8 cellular contexts compared by ENCODE assay signal in genomic region chr12:121009744-121010143, GRCh38. TPM values are rescaled to one million over a fixed set of nuclear protein-coding genes. Genes with fewer than 3 reads are reported as not detected.
A peak's percentile ranks its signal among the peaks of the same experiment; 100 is the strongest.
DNase-seq lines count a peak whose midpoint lies in the region; ATAC-seq and TF ChIP-seq lines count a peak whose summit lies in the region.

No MANE protein-coding gene starts in this region.

- H3K27ac Mint-ChIP-seq in T-cell = no peak overlapping the region

- no peak overlapping the region for H3K4me2 ChIP-seq in OCI-LY3 (ENCODE audit: low read length)

- ATAC-seq in GM21381 (IDR thresholded peaks at IDR 0.05; ENCODE audit: unreplicated experiment) (no peak), HG02981 (IDR thresholded peaks at IDR 0.05; ENCODE audit: unreplicated experiment) (no peak), T-cell (replicated peaks in 1 of 4) (no peak)

- H3K4me1 Mint-ChIP-seq in T-cell = peaks cover 2 to 13% (median 6%) of the 10 kb centered on the region in 3 donors

- POLR2A ChIA-PET in T-cell (lab: Charles Lee) = no interaction called here

- DNase-seq in H7 = peak; percentile 67
- peak; percentile 57 for DNase-seq in fibroblast of peridontal ligament (ENCODE audit: extremely low read depth)
- peak; percentile 68 for DNase-seq in renal cortical epithelial cell (ENCODE audit: low read depth)
- no peak for DNase-seq in SHP77 (lab: John Stamatoyannopoulos, UW)
- DNase-seq in T-cell = no peak

- no peak overlapping the region for H3K4me3 ChIP-seq in H7 (ENCODE audit: insufficient read depth, low read depth, low read length)
- H3K4me3 ChIP-seq in OCI-LY3 (ENCODE audit: low read length) = no peak overlapping the region

- peaks cover 2% of the 10 kb centered on the region for H3K79me2 ChIP-seq in OCI-LY3 (ENCODE audit: low read length)

- no peaks in the 10 kb centered on the region for H4K20me1 ChIP-seq in OCI-LY3 (ENCODE audit: insufficient read depth, low read length)

- peaks cover 53% of the 10 kb centered on the region for H3K36me3 Mint-ChIP-seq in T-cell

- no peaks in the 10 kb centered on the region for H3K9me3 Mint-ChIP-seq in T-cell

- H3K9me3 ChIP-seq in OCI-LY3 (ENCODE audit: insufficient read depth, low read length) = no peaks in the 10 kb centered on the region

- H2AFZ ChIP-seq in OCI-LY3 (ENCODE audit: low read depth, low read length) = no peak overlapping the region

- H3K27me3 ChIP-seq in H7 (ENCODE audit: control insufficient read depth, insufficient read depth, low read length) (no peaks in the 10 kb centered on the region), OCI-LY3 (ENCODE audit: low read depth, low read length) (no peaks in the 10 kb centered on the region)

- CTCF ChIA-PET in T-cell (lab: Charles Lee) = interaction anchor here in 1 of 2 donors (0.6 kb wide), 1 partner anchor 16 kb away, joined by 3 read pairs; no protein-coding TSS in a partner anchor

- H3K27ac ChIP-seq in OCI-LY3 (ENCODE audit: low read length) = no peak overlapping the region

- H3K36me3 ChIP-seq in H7 (replicated peaks; ENCODE audit: control insufficient read depth, insufficient read depth, low read length) (peaks cover 18% of the 10 kb centered on the region), OCI-LY3 (replicated peaks; ENCODE audit: low read depth, low read length) (peaks cover 30% of the 10 kb centered on the region)

- no peaks in the 10 kb centered on the region for H3K4me1 ChIP-seq in OCI-LY3 (ENCODE audit: low read length)

- no peaks in the 10 kb centered on the region for H3K27me3 Mint-ChIP-seq in T-cell

- TF ChIP-seq CTCF in OCI-LY3 (IDR thresholded peaks at IDR 0.05; ENCODE audit: low read depth, low read length) = peak; percentile 27; the same call in 1 of the 2 replicates

- no peak overlapping the region for H3K4me3 Mint-ChIP-seq in T-cell

- H3K9ac ChIP-seq in OCI-LY3 (ENCODE audit: low read length) = no peak overlapping the region

RNA-seq across cellular contexts. Expression of gene C12orf43, which starts 6.5 kb away (rescaled TPM):
- 11.8 and 15.0 TPM in 2 replicates for total RNA-seq in H7 (2014; rRNA removed; shearing (Covaris generic))
- total RNA-seq in renal cortical epithelial cell (11.5 and 20.1 TPM in 2 replicates), T-cell (10 to 100 TPM; 15.5 to 19.4 (median 18.2) TPM)

RNA-seq across cellular contexts. Expression of gene OASL, which starts 29.3 kb away (rescaled TPM):
- total RNA-seq in H7 (2014; rRNA removed; shearing (Covaris generic)) = not detected in 2 replicates
- 0.94 and 4.0 TPM in 2 replicates for total RNA-seq in renal cortical epithelial cell
- total RNA-seq in T-cell = 10 to 100 TPM in 2 of 5 donors, 1 to 10 TPM in 3; 6.0 to 17.6 (median 8.9) TPM

RNA-seq across cellular contexts. Expression of gene HNF1A, which starts 31.4 kb away (rescaled TPM):
- not detected in 2 replicates for total RNA-seq in H7 (2014; rRNA removed; shearing (Covaris generic))
- total RNA-seq in renal cortical epithelial cell (1.7 and 1.9 TPM in 2 replicates), T-cell (not detected)

Comparison
In these comparisons a context has a peak if more than half of its experiments do, and no peak if none do; other contexts are left out.
1. DNase-seq: peak in H7 (single experiment), fibroblast of peridontal ligament (single experiment) and renal cortical epithelial cell (single experiment); none in SHP77 (0 of 2) and T-cell (0 of 34).